In the genomic region with DNA sequence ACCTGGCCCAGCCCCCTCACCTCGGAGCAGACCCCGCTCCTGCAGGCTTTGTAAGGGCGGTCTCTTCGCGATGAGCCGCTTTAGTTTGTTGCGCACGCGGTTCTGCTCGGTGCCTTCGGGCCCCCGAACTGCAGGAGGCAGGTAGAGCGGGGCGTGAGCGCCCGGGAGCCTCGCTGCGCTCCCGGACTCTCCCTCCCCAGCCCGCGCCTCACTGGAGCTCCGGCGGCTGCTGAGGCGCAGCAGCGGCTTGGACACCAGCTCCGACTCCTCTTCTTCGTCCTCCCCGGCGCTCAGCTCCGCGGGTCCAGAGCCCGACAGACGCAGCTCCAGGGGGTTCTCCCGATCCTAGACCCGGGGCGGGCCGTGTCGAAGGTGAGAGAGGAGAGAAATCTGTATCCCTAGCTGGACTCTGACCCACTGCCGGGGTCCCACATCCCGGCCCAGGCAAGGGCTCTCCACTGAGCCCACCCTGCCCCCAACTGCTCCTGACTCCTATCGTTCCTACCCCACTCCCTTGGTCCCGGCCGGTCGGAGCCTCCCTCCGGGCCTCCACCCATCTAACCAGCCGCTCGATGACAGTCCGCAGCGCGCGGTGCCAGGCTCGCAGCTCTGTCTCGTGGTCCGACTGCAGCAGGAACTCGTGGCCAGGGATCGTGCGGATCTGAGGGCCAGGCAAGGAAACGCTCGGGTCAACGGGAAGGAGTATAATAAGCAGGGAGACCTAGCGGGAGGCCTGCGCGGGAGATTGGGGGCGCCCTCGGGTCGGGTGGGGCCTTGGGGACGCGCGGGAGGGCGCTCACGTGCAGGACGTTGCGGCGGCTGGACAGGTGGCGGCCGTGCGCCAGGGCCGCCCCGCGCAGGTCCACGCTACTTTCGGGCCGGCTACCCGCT, we compare ENCODE assay signal across 1 cellular context.
TF ChIP-seq lines count a peak whose summit lies in the region.

No MANE protein-coding gene starts in this region.

TF ChIP-seq in endothelial cell of umbilical vein, 7 proteins besides CTCF, POLR2A, EP300 and RAD21:
- TF ChIP-seq GATA2 (IDR thresholded peaks at IDR 0.05; ENCODE audit: insufficient read depth, insufficient read length, low read depth, low read length), result no peak
- TF ChIP-seq JUN (IDR thresholded peaks at IDR 0.05; ENCODE audit: borderline replicate concordance, insufficient read depth, insufficient read length, low read depth), result no peak
- TF ChIP-seq MYC (IDR thresholded peaks at IDR 0.05; ENCODE audit: low read depth, low read length), result no peak
- peak; percentile 95 for TF ChIP-seq EZH2 (IDR thresholded peaks at IDR 0.05; ENCODE audit: borderline replicate concordance, low read depth, low read length, severe bottlenecking)
- no peak for TF ChIP-seq POLR2AphosphoS5 (IDR thresholded peaks at IDR 0.05; ENCODE audit: insufficient read depth, low read depth, low read length)
- no peak for TF ChIP-seq FOS (IDR thresholded peaks at IDR 0.05; ENCODE audit: borderline replicate concordance, insufficient read depth, low read length)
